In genomic region chr6:44233560-44234100, GRCh38 we compare ENCODE assay signal across 10 cellular contexts. TPM values are rescaled to one million over a fixed set of nuclear protein-coding genes. Genes with fewer than 3 reads are reported as not detected.
DNase-seq lines count a peak whose midpoint lies in the region; ATAC-seq and TF ChIP-seq lines count a peak whose summit lies in the region.
"Had no signal": no experiment of that assay in that cellular context is flagged by ENCODE, and none has a peak within 500 bp of the region (broad histone marks: within the 10 kb centered on the region; RNA-seq: fewer than 3 reads in every experiment).

No MANE protein-coding gene starts in this region.

- peaks cover 10 to 72% (median 45%) of the 10 kb centered on the region in 11 experiments; a peak in 21 of 22 replicates for H3K36me3 ChIP-seq in BLaER1 treated with 17β-estradiol and CSF1 and Interleukin-3, amounts not matched to agents 10 nM and 100 nM
- H3K36me3 ChIP-seq in cardiac muscle cell (peaks cover 15% of the 10 kb centered on the region), prostate gland (no peaks in the 10 kb centered on the region)

- H3K4me1 ChIP-seq in BLaER1 treated with 17β-estradiol and CSF1 and Interleukin-3, amounts not matched to agents 10 nM and 100 nM, result peaks cover 41 to 63% (median 52%) of the 10 kb centered on the region in 10 experiments
- H3K4me1 ChIP-seq in cardiac muscle cell (ENCODE audit: low read depth), result peaks cover 20% of the 10 kb centered on the region
- H3K4me1 ChIP-seq in prostate gland (replicated peaks), result peaks cover 15% of the 10 kb centered on the region

- H4K20me1 ChIP-seq in BLaER1 treated with 17β-estradiol and CSF1 and Interleukin-3, amounts not matched to agents 10 nM and 100 nM, result peaks cover 0 to 19% (median 0%) of the 10 kb centered on the region in 11 experiments; a peak in 7 of 22 replicates

- 35% methylated on average over 14 of the region's 14 CpGs for WGBS in prostate gland

- H3K9ac ChIP-seq in BLaER1 treated with 17β-estradiol and CSF1 and Interleukin-3, amounts not matched to agents 10 nM and 100 nM, result peak overlapping the region; percentile 7 to 67 (median 44); a peak in 17 of 22 replicates

- intact Hi-C loops in prostate gland (cut with DNase I), result loop anchor here (1.0 to 5.0 kb wide), 2 partner anchors 60 to 136 kb away; no protein-coding TSS in a partner anchor

- no peak for TF ChIP-seq POLR2A in prostate gland (IDR thresholded peaks at IDR 0.05)

- no peak for ATAC-seq in HG02571 (IDR thresholded peaks at IDR 0.05; ENCODE audit: unreplicated experiment)

- peak overlapping the region in 10 of 11 experiments; percentile 21 to 79 (median 66); a peak in 19 of 22 replicates for H3K27ac ChIP-seq in BLaER1 treated with 17β-estradiol and CSF1 and Interleukin-3, amounts not matched to agents 10 nM and 100 nM
- H3K27ac ChIP-seq in VCaP (peak overlapping the region; percentile 74), cardiac muscle cell (peak overlapping the region; percentile 81), prostate gland (peak overlapping the region; percentile 69 to 80)

- H3K4me2 ChIP-seq in BLaER1 treated with 17β-estradiol and CSF1 and Interleukin-3, amounts not matched to agents 10 nM and 100 nM, result peak overlapping the region; percentile 31 to 80 (median 52)

- no peaks in the 10 kb centered on the region for H3K9me3 ChIP-seq in BLaER1 treated with 17β-estradiol and CSF1 and Interleukin-3, amounts not matched to agents 10 nM and 100 nM (replicated peaks in 1 of 11)
- H3K9me3 ChIP-seq in cardiac muscle cell (ENCODE audit: low read depth) (no peaks in the 10 kb centered on the region), prostate gland (no peaks in the 10 kb centered on the region)

- no peak overlapping the region for H3K4me3 ChIP-seq in BLaER1 treated with 17β-estradiol and CSF1 and Interleukin-3, amounts not matched to agents 10 nM and 100 nM
- H3K4me3 ChIP-seq in cardiac muscle cell, result no peak overlapping the region
- no peak overlapping the region for H3K4me3 ChIP-seq in prostate gland

- TF ChIP-seq CTCF in VCaP (conservative IDR thresholded peaks at IDR 0.05) (no peak), cardiac muscle cell (IDR thresholded peaks at IDR 0.05; ENCODE audit: low read depth, low read length) (no peak), prostate gland (IDR thresholded peaks at IDR 0.05) (no peak)

- DNase-seq in cardiac muscle cell (ENCODE audit: low read depth in 1 of 2, low spot score in 1 of 2) (no peak), prostate gland (ENCODE audit: low spot score) (no peak), ureter (ENCODE audit: low spot score) (no peak), SHP77 treated with DMSO at 0.1 percent for 48 hours (lab: John Stamatoyannopoulos, UW) (no peak), SK-N-DZ (ENCODE audit: low spot score) (no peak)
- DNase-seq: activated effector memory CD4-positive, alpha-beta T cell treated with anti-CD3 and anti-CD28 coated beads, Interleukin-2, amount 50 U/mL, for 16 hours; stimulated activated CD4-positive, alpha-beta T cell treated with anti-CD3 and anti-CD28 coated beads, Interleukin-1b, Interleukin-23, amount 100 ng/mL, for 48 hours had no signal

- no peaks in the 10 kb centered on the region for H3K27me3 ChIP-seq in BLaER1 treated with 17β-estradiol and CSF1 and Interleukin-3, amounts not matched to agents 10 nM and 100 nM
- H3K27me3 ChIP-seq in cardiac muscle cell (no peaks in the 10 kb centered on the region), prostate gland (replicated peaks; ENCODE audit: insufficient read depth) (no peaks in the 10 kb centered on the region)

RNA-seq across cellular contexts. Expression of gene SLC29A1, which starts 10.2 kb away (rescaled TPM):
- total RNA-seq in cardiac muscle cell (62.7 and 64.9 TPM in 2 replicates), prostate gland (10 to 100 TPM; 18.5 to 58.9 TPM), ureter (58.1 TPM)
- 85.4 and 88.7 TPM in 2 replicates for polyA plus RNA-seq in cardiac muscle cell
- 53.3 and 54.4 TPM in 2 replicates for polyA plus RNA-seq in SK-N-DZ (2014; cell fraction: cytosol; rRNA removed)
- polyA plus RNA-seq in SK-N-DZ (2014; cell fraction: nucleus; rRNA removed), result 213 and 272 TPM in 2 replicates

RNA-seq across cellular contexts. Expression of gene HSP90AB1, which starts 13.3 kb away (rescaled TPM):
- total RNA-seq in cardiac muscle cell (865 and 876 TPM in 2 replicates), prostate gland (100 to 1,000 TPM; 650 to 805 TPM), ureter (936 TPM)
- polyA plus RNA-seq in cardiac muscle cell, result 665 and 702 TPM in 2 replicates
- polyA plus RNA-seq in SK-N-DZ (2014; cell fraction: cytosol; rRNA removed), result 1,614 and 1,776 TPM in 2 replicates
- polyA plus RNA-seq in SK-N-DZ (2014; cell fraction: nucleus; rRNA removed), result 579 and 767 TPM in 2 replicates

RNA-seq across cellular contexts. Expression of gene MYMX, which starts 16.9 kb away (rescaled TPM):
- total RNA-seq in cardiac muscle cell (0.21 TPM in 1 of 2 replicates, not detected in the other), prostate gland (not detected), ureter (not detected)
- polyA plus RNA-seq in cardiac muscle cell, result 0.55 and 1.0 TPM in 2 replicates
- not detected in 2 replicates for polyA plus RNA-seq in SK-N-DZ (2014; cell fraction: cytosol; rRNA removed)
- not detected in 2 replicates for polyA plus RNA-seq in SK-N-DZ (2014; cell fraction: nucleus; rRNA removed)

RNA-seq across cellular contexts. Expression of gene SLC35B2, which starts 23.7 kb away (rescaled TPM):
- total RNA-seq in cardiac muscle cell (34.3 and 50.5 TPM in 2 replicates), prostate gland (10 to 100 TPM; 44.5 to 59.9 TPM), ureter (33.6 TPM)
- 44.4 and 63.3 TPM in 2 replicates for polyA plus RNA-seq in cardiac muscle cell
- polyA plus RNA-seq in SK-N-DZ (2014; cell fraction: cytosol; rRNA removed), result 52.7 and 59.7 TPM in 2 replicates
- 39.2 and 41.2 TPM in 2 replicates for polyA plus RNA-seq in SK-N-DZ (2014; cell fraction: nucleus; rRNA removed)

RNA-seq across cellular contexts. Expression of gene NFKBIE, which starts 31.7 kb away (rescaled TPM):
- total RNA-seq in cardiac muscle cell, result 23.8 and 34.2 TPM in 2 replicates
- 8.2 and 12.5 TPM in 2 replicates for polyA plus RNA-seq in cardiac muscle cell
- total RNA-seq in prostate gland, result 10 to 100 TPM; 20.8 to 34.4 TPM
- total RNA-seq in ureter, result 8.0 TPM
- polyA plus RNA-seq in SK-N-DZ (2014; cell fraction: cytosol; rRNA removed), result 17.0 and 22.0 TPM in 2 replicates
- 19.9 and 24.9 TPM in 2 replicates for polyA plus RNA-seq in SK-N-DZ (2014; cell fraction: nucleus; rRNA removed)
